9 cellular contexts compared by ENCODE assay signal in genomic region chr21:45001134-45002095, GRCh38.
DNase-seq lines count a peak whose midpoint lies in the region; ATAC-seq and TF ChIP-seq lines count a peak whose summit lies in the region.
"Had no signal": no experiment of that assay in that cellular context is flagged by ENCODE, and none has a peak within 500 bp of the region (broad histone marks: within the 10 kb centered on the region; RNA-seq: fewer than 3 reads in every experiment).

No MANE protein-coding gene starts in this region.

- peaks cover 9% of the 10 kb centered on the region for H3K4me1 Mint-ChIP-seq in glutamatergic neuron (ENCODE audit: low read depth, unreplicated experiment)
- H3K4me1 Mint-ChIP-seq in activated T-cell treated with anti-CD3 and anti-CD28 coated beads, Interleukin-2, amount 50 U/mL, for 72 hours (ENCODE audit: low read depth) = peaks cover 6% of the 10 kb centered on the region

- H3K27me3 Mint-ChIP-seq in glutamatergic neuron (ENCODE audit: unreplicated experiment) = peaks cover 2% of the 10 kb centered on the region
- H3K27me3 Mint-ChIP-seq in activated T-cell treated with anti-CD3 and anti-CD28 coated beads, Interleukin-2, amount 50 U/mL, for 72 hours (ENCODE audit: low read depth) = peaks cover 6% of the 10 kb centered on the region

- no peak overlapping the region for H3K27ac Mint-ChIP-seq in glutamatergic neuron (ENCODE audit: unreplicated experiment)
- no peak overlapping the region for H3K27ac Mint-ChIP-seq in activated T-cell treated with anti-CD3 and anti-CD28 coated beads, Interleukin-2, amount 50 U/mL, for 72 hours
- H3K27ac Mint-ChIP-seq: mesothelial cell of epicardium had no signal

- no peak for TF ChIP-seq EP300 in SK-N-SH (IDR thresholded peaks at IDR 0.05; ENCODE audit: borderline replicate concordance in 1 of 2, low read depth in 1 of 2, low read length in 1 of 2)

- H3K4me3 ChIP-seq in SK-N-SH (ENCODE audit: low read depth in 2 of 2, low read length in 1 of 2) (no peak overlapping the region), skeletal muscle cell (ENCODE audit: low read depth, low read length) (no peak overlapping the region)

- H3K9me3 Mint-ChIP-seq in glutamatergic neuron (ENCODE audit: unreplicated experiment) = peaks cover 4% of the 10 kb centered on the region
- peaks cover 4% of the 10 kb centered on the region in 2 donors for H3K9me3 Mint-ChIP-seq in activated T-cell treated with anti-CD3 and anti-CD28 coated beads, Interleukin-2, amount 50 U/mL, for 72 hours

- ATAC-seq in HG03025 (IDR thresholded peaks at IDR 0.05; ENCODE audit: low FRiP score, unreplicated experiment) (no peak), GM21381 (IDR thresholded peaks at IDR 0.05; ENCODE audit: unreplicated experiment) (no peak)
- no peak for ATAC-seq in activated T-cell treated with anti-CD3 and anti-CD28 coated beads, Interleukin-2, amount 50 U/mL, for 72 hours (replicated peaks in 1 of 2)

- DNase-seq in GM04504 (ENCODE audit: low read depth) (peak; percentile 67), SK-N-SH (no peak), glutamatergic neuron (peak; percentile 21), skeletal muscle cell (ENCODE audit: low read depth) (peak; percentile 34), NCI-H2081 (lab: John Stamatoyannopoulos, UW) (no peak)
- no peak for DNase-seq in activated T-cell treated with anti-CD3 and anti-CD28 coated beads, Interleukin-2, amount 50 U/mL, for 72 hours

- H3K4me2 ChIP-seq in SK-N-SH = peak overlapping the region; percentile 49; the same call in 1 of the 2 replicates

- H4K20me1 ChIP-seq in SK-N-SH (ENCODE audit: insufficient read depth) = no peaks in the 10 kb centered on the region

- H3K27ac ChIP-seq in SK-N-SH (ENCODE audit: low read depth in 2 of 2, low read length in 1 of 2) = no peak overlapping the region; a peak in 1 of 4 replicates

- no peaks in the 10 kb centered on the region for H3K79me2 ChIP-seq in SK-N-SH (ENCODE audit: insufficient read depth)

- no peak overlapping the region for H3K9ac ChIP-seq in SK-N-SH

- no peaks in the 10 kb centered on the region for H3K36me3 ChIP-seq in SK-N-SH (replicated peaks in 1 of 2; ENCODE audit: control insufficient read depth in 1 of 2, insufficient read depth in 2 of 2, low read length in 1 of 2)

- 84% methylated on average over 9 of the region's 46 CpGs for WGBS in SK-N-SH (ENCODE audit: low lambda C conversion rate)

- H3F3A ChIP-seq in SK-N-SH (replicated peaks; ENCODE audit: insufficient read depth) = no peaks in the 10 kb centered on the region

- POLR2A ChIA-PET in SK-N-SH (lab: Yijun Ruan, JAX) = interaction anchor here (1.0 kb wide), 1 partner anchor 45 kb away, joined by 3 read pairs; no protein-coding TSS in a partner anchor

- peak overlapping the region; percentile 66; the same call in 1 of the 2 replicates for H2AFZ ChIP-seq in SK-N-SH (ENCODE audit: low read depth)

- TF ChIP-seq CTCF in SK-N-SH (IDR thresholded peaks at IDR 0.05) = no peak
- TF ChIP-seq CTCF in glutamatergic neuron (IDR thresholded peaks at IDR 0.05; ENCODE audit: partially characterized antibody, unreplicated experiment) = no peak

- no peak for TF ChIP-seq RAD21 in SK-N-SH (IDR thresholded peaks at IDR 0.05; ENCODE audit: low read length)

- H3K9me2 ChIP-seq in SK-N-SH = no peaks in the 10 kb centered on the region

- H3K4me1 ChIP-seq in SK-N-SH (ENCODE audit: control insufficient read depth in 1 of 2, insufficient read depth in 2 of 2, low read depth in 1 of 2, low read length in 1 of 2) = peaks cover 7 to 16% of the 10 kb centered on the region in 2 experiments; a peak in 1 of 4 replicates

- H3K9me3 ChIP-seq in SK-N-SH = no peaks in the 10 kb centered on the region

- CTCF ChIA-PET in SK-N-SH (lab: Yijun Ruan, JAX) = interaction anchor here (1.1 kb wide), 1 partner anchor 128 kb away, joined by 3 read pairs; no protein-coding TSS in a partner anchor

- H3K36me3 Mint-ChIP-seq in glutamatergic neuron (ENCODE audit: unreplicated experiment) = peaks cover 6% of the 10 kb centered on the region
- H3K36me3 Mint-ChIP-seq in activated T-cell treated with anti-CD3 and anti-CD28 coated beads, Interleukin-2, amount 50 U/mL, for 72 hours (ENCODE audit: insufficient read depth in 2 of 2) = peaks cover 2 to 6% of the 10 kb centered on the region in 2 donors

- H3K4me3 Mint-ChIP-seq in glutamatergic neuron (ENCODE audit: unreplicated experiment) = no peak overlapping the region
- H3K4me3 Mint-ChIP-seq in activated T-cell treated with anti-CD3 and anti-CD28 coated beads, Interleukin-2, amount 50 U/mL, for 72 hours = no peak overlapping the region
- H3K4me3 Mint-ChIP-seq: mesothelial cell of epicardium had no signal

- no peaks in the 10 kb centered on the region for H3K27me3 ChIP-seq in SK-N-SH (ENCODE audit: insufficient read depth)

TF ChIP-seq in SK-N-SH, 30 proteins besides CTCF, POLR2A, EP300 and RAD21:
- TF ChIP-seq NFIC (IDR thresholded peaks at IDR 0.05; ENCODE audit: borderline replicate concordance) (peak; percentile 85), MAX (IDR thresholded peaks at IDR 0.05; ENCODE audit: low read depth) (peak; percentile 75), GATA2 (CRISPR knock-in tag; IDR thresholded peaks at IDR 0.05) (no peak), FOSL2 (IDR thresholded peaks at IDR 0.05; ENCODE audit: borderline replicate concordance, low read depth) (peak; percentile 73; the same call in 1 of the 2 replicates)

Comparison
In these comparisons a context has a peak if more than half of its experiments do, and no peak if none do; other contexts are left out.
1. DNase-seq: peak in GM04504 (single experiment), glutamatergic neuron (single experiment) and skeletal muscle cell (single experiment); none in SK-N-SH (single experiment), activated T-cell treated with anti-CD3 and anti-CD28 coated beads, Interleukin-2, amount 50 U/mL, for 72 hours (0 of 2) and NCI-H2081 (0 of 2).